Comparison of ENCODE assay signal across 27 cellular contexts in the genomic region with DNA sequence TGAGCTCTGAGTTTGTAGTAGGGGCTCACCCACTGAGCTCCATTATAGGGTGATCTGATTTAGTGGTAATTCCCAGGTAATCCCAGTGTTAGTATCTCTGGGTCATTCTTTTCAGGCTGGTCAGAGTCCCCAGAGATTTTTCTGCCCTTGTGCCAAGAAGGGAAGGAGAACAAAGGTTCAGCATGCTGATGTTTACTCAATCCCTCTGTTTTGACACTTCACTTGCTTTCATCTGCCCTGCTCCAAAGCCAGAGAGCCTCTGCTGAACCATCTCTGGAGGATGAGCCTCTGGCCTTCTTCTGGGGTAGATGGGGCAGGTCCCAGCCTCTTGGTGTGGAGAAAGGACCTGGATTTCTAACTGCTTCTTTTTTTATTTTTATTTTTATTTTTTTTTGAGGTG. TPM values are rescaled to one million over a fixed set of nuclear protein-coding genes. Genes with fewer than 3 reads are reported as not detected.
A peak's percentile ranks its signal among the peaks of the same experiment; 100 is the strongest.
DNase-seq lines count a peak whose midpoint lies in the region; ATAC-seq and TF ChIP-seq lines count a peak whose summit lies in the region.
"Had no signal": no experiment of that assay in that cellular context is flagged by ENCODE, and none has a peak within 500 bp of the region (broad histone marks: within the 10 kb centered on the region; RNA-seq: fewer than 3 reads in every experiment).

No MANE protein-coding gene starts in this region.

- H3K27ac Mint-ChIP-seq in naive thymus-derived CD4-positive, alpha-beta T cell = no peak overlapping the region
- H3K27ac Mint-ChIP-seq: activated CD8-positive, alpha-beta T cell treated with anti-CD3 and anti-CD28 coated beads for 36 hours; CD8-positive, alpha-beta T cell; H9 had no signal

- DNase-seq in NCI-H510A treated with DMSO at 0.1 percent for 48 hours (lab: John Stamatoyannopoulos, UW) (peak; percentile 9), NCI-H510A (lab: John Stamatoyannopoulos, UW) (no peak), NCI-H82 (lab: John Stamatoyannopoulos, UW) (peak; percentile 52), left colon (no peak), spleen (no peak), NCI-H2227 treated with DMSO at 0.1 percent for 48 hours (lab: John Stamatoyannopoulos, UW) (no peak), GOT3 (lab: John Stamatoyannopoulos, UW) (no peak)
- no peak for DNase-seq in naive thymus-derived CD4-positive, alpha-beta T cell
- DNase-seq: activated CD8-positive, alpha-beta T cell treated with anti-CD3 and anti-CD28 coated beads for 36 hours; AML-193; CD8-positive, alpha-beta T cell; dermis blood vessel endothelial cell; DMS 273 treated with DMSO at 0.1 percent for 48 hours; H9; midbrain; naive thymus-derived CD8-positive, alpha-beta T cell; NCI-H1436; NCI-H2171 treated with DMSO at 0.1 percent for 48 hours; NCI-H526; stimulated activated CD4-positive, alpha-beta T cell treated with anti-CD3 and anti-CD28 coated beads, Interleukin-2, amount 100 ng/mL, for 24 hours; trophoblast cell had no signal

- TF ChIP-seq POLR2A in spleen (IDR thresholded peaks at IDR 0.05) = no peak

- peak; percentile 11 for ATAC-seq in left colon
- no peak for ATAC-seq in naive thymus-derived CD4-positive, alpha-beta T cell
- ATAC-seq: A549; activated CD4-positive, CD25-positive, alpha-beta regulatory T cell treated with anti-CD3 and anti-CD28 coated beads, Interleukin-2, amount 50 U/mL, for 24 hours; activated CD8-positive, alpha-beta T cell treated with anti-CD3 and anti-CD28 coated beads for 36 hours; CD8-positive, alpha-beta T cell; naive thymus-derived CD8-positive, alpha-beta T cell had no signal

- no peaks in the 10 kb centered on the region for H3K36me3 ChIP-seq in spleen
- no peaks in the 10 kb centered on the region for H3K36me3 ChIP-seq in naive thymus-derived CD4-positive, alpha-beta T cell (ENCODE audit: control insufficient read depth in 2 of 3, insufficient read depth in 3 of 3, low read length in 3 of 3)
- H3K36me3 ChIP-seq: esophagus muscularis mucosa had no signal

- H3K4me3 Mint-ChIP-seq in naive thymus-derived CD4-positive, alpha-beta T cell = no peak overlapping the region
- H3K4me3 Mint-ChIP-seq: activated CD8-positive, alpha-beta T cell treated with anti-CD3 and anti-CD28 coated beads for 36 hours; CD8-positive, alpha-beta T cell; central memory CD8-positive, alpha-beta T cell; H9; naive thymus-derived CD8-positive, alpha-beta T cell had no signal

- POLR2A ChIA-PET in naive thymus-derived CD4-positive, alpha-beta T cell (lab: Charles Lee) = no interaction called here

- no peaks in the 10 kb centered on the region for H3K9me3 Mint-ChIP-seq in naive thymus-derived CD4-positive, alpha-beta T cell
- H3K9me3 Mint-ChIP-seq: activated CD8-positive, alpha-beta T cell treated with anti-CD3 and anti-CD28 coated beads for 36 hours; CD8-positive, alpha-beta T cell; central memory CD8-positive, alpha-beta T cell; H9; naive thymus-derived CD8-positive, alpha-beta T cell had no signal

- H3K27me3 Mint-ChIP-seq in naive thymus-derived CD4-positive, alpha-beta T cell = peaks cover 0 to 7% (median 0%) of the 10 kb centered on the region in 5 donors
- H3K27me3 Mint-ChIP-seq: activated CD8-positive, alpha-beta T cell treated with anti-CD3 and anti-CD28 coated beads for 36 hours; central memory CD8-positive, alpha-beta T cell had no signal

- H3K4me1 ChIP-seq in spleen = peaks cover 1 to 91% (median 34%) of the 10 kb centered on the region in 6 donors
- no peaks in the 10 kb centered on the region for H3K4me1 ChIP-seq in naive thymus-derived CD4-positive, alpha-beta T cell (ENCODE audit: control insufficient read depth in 2 of 2, insufficient read depth in 2 of 2, low read length in 2 of 2)

- no peaks in the 10 kb centered on the region for H3K9me3 ChIP-seq in spleen
- H3K9me3 ChIP-seq in naive thymus-derived CD4-positive, alpha-beta T cell (ENCODE audit: control insufficient read depth in 2 of 3, low read length in 3 of 3) = no peaks in the 10 kb centered on the region
- H3K9me3 ChIP-seq: A549, esophagus muscularis mucosa had no signal

- CTCF ChIA-PET in naive thymus-derived CD4-positive, alpha-beta T cell (lab: Charles Lee) = interaction anchor here (0.6 to 1.4 kb wide), 2 partner anchors 15 to 78 kb away, joined by 3 to 6 read pairs; a partner anchor contains a TSS

- intact Hi-C loops in left colon (cut with DNase I, micrococcal nuclease) = no loop called here
- intact Hi-C loops in spleen (cut with DNase I; ENCODE audit: low total_unique reads) = loop anchor here (5.0 kb wide), 1 partner anchor 83 kb away; no protein-coding TSS in a partner anchor
- intact Hi-C loops in naive thymus-derived CD4-positive, alpha-beta T cell (cut with micrococcal nuclease) = no loop called here

- peaks cover 0 to 27% (median 4%) of the 10 kb centered on the region in 7 donors for H3K4me1 Mint-ChIP-seq in naive thymus-derived CD4-positive, alpha-beta T cell

- H3K4me3 ChIP-seq in spleen = no peak overlapping the region
- H3K4me3 ChIP-seq in naive thymus-derived CD4-positive, alpha-beta T cell (ENCODE audit: low read length) = no peak overlapping the region
- H3K4me3 ChIP-seq: A549, esophagus muscularis mucosa, smooth muscle cell had no signal

- TF ChIP-seq CTCF in spleen (IDR thresholded peaks at IDR 0.05 in 8 of 11, conservative IDR thresholded peaks at IDR 0.05 in 3 of 11) = no peak

- H3K36me3 Mint-ChIP-seq in naive thymus-derived CD4-positive, alpha-beta T cell = no peaks in the 10 kb centered on the region
- H3K36me3 Mint-ChIP-seq: CD8-positive, alpha-beta T cell; naive thymus-derived CD8-positive, alpha-beta T cell had no signal

- no peaks in the 10 kb centered on the region for H3K27me3 ChIP-seq in spleen (replicated peaks in 1 of 7)
- no peaks in the 10 kb centered on the region for H3K27me3 ChIP-seq in naive thymus-derived CD4-positive, alpha-beta T cell (ENCODE audit: control insufficient read depth in 2 of 2, insufficient read depth in 2 of 2, low read length in 2 of 2)
- H3K27me3 ChIP-seq: esophagus muscularis mucosa had no signal

- peak overlapping the region in 6 of 8 donors; percentile 11 to 86 (median 58) for H3K27ac ChIP-seq in spleen
- H3K27ac ChIP-seq in naive thymus-derived CD4-positive, alpha-beta T cell (ENCODE audit: low read depth, low read length) = no peak overlapping the region
- H3K27ac ChIP-seq: A549, esophagus muscularis mucosa had no signal

RNA-seq across cellular contexts. Expression of a gene that starts 10.2 kb away (rescaled TPM):
- total RNA-seq in left colon (under 1 TPM in 1 of 2 donors, not detected in 1; 0.08 TPM), spleen (1 to 10 TPM in 6 of 7 donors, under 1 TPM in 1; 0.92 to 3.9 (median 2.0) TPM)
- 1 to 10 TPM in 1 of 3 donors, under 1 TPM in 2; 0.38 to 1.5 (median 0.47) TPM for polyA plus RNA-seq in spleen
- total RNA-seq in naive thymus-derived CD4-positive, alpha-beta T cell = 1 to 10 TPM in 4 of 5 experiments, under 1 TPM in 1; 0.70 to 3.4 (median 2.1) TPM
- polyA plus RNA-seq in naive thymus-derived CD4-positive, alpha-beta T cell = under 1 TPM; 0.14 to 0.15 TPM
- total RNA-seq: H9, renal cortical epithelial cell, smooth muscle cell had no signal

RNA-seq across cellular contexts. Expression of a gene that starts 49.6 kb away (rescaled TPM):
- 100 to 1,000 TPM; 219 to 241 TPM for total RNA-seq in left colon
- total RNA-seq in spleen = 100 to 1,000 TPM in 5 of 7 donors, 10 to 100 TPM in 2; 85.4 to 162 (median 112) TPM
- polyA plus RNA-seq in spleen = 100 to 1,000 TPM in 2 of 3 donors, 10 to 100 TPM in 1; 82.6 to 108 (median 105) TPM
- 100 to 1,000 TPM in 1 of 5 experiments, 10 to 100 TPM in 4; 57.9 to 131 (median 63.4) TPM for total RNA-seq in naive thymus-derived CD4-positive, alpha-beta T cell
- polyA plus RNA-seq in naive thymus-derived CD4-positive, alpha-beta T cell = 10 to 100 TPM; 33.1 to 54.5 TPM

RNA-seq across cellular contexts. Expression of a gene that starts 50.5 kb away (rescaled TPM):
- total RNA-seq in left colon (10 to 100 TPM; 60.3 to 70.8 TPM), spleen (100 to 1,000 TPM in 2 of 7 donors, 10 to 100 TPM in 5; 52.0 to 142 (median 66.3) TPM)
- polyA plus RNA-seq in spleen = 100 to 1,000 TPM in 2 of 3 donors, 10 to 100 TPM in 1; 89.8 to 113 (median 113) TPM
- 10 to 100 TPM; 47.5 to 94.5 (median 73.9) TPM for total RNA-seq in naive thymus-derived CD4-positive, alpha-beta T cell
- 10 to 100 TPM; 84.2 to 95.1 TPM for polyA plus RNA-seq in naive thymus-derived CD4-positive, alpha-beta T cell

Comparison
In these comparisons a context has a peak if more than half of its experiments do, and no peak if none do; other contexts are left out.
1. DNase-seq: peak in NCI-H510A treated with DMSO at 0.1 percent for 48 hours (single experiment) and NCI-H82 (single experiment); none in NCI-H510A (single experiment), left colon (0 of 2), spleen (single experiment), naive thymus-derived CD4-positive, alpha-beta T cell (0 of 9), NCI-H2227 treated with DMSO at 0.1 percent for 48 hours (single experiment) and GOT3 (single experiment).